Comparison of ENCODE assay signal across 2 cellular contexts in the genomic region with DNA sequence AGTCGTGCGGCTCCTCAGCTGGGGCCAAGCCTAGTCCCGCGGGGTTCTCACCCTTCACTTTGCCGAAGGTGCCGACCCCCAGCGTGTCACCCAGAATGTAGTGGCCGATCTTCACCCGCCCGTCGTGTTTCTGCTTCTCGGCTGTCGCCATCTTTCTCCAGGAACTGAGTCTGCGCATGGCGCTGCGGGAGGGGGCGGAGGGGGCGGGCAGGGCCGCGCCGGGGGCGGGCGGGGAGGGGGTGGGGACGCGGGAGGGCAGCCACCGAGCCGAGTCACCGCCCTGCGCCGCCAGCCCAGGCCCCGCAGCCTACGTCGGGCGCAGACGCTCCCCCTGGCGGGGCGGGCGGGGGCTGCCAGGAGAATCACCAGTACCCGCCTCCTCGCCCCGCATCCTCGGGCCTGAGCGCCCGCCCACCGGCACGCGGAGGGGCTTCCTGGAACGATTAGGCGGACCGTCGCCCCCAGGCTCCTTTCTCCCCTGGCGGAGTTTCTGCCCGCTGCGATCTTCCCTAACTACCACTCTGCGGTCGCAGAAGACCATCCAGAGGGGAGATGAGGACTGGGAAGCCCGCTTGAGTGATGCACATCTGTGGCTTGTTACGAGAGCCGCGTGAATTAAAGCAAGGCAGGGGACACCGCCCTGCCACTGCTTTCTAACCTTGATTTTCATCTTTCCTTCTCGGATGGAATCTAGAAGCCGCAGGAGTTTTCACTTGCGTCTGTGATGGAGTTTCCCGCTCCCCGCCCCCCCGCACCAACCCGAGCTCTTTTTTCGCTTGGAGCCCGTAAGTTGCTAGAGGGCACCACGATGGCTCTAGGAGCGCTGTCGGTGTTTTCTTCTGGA.
TF ChIP-seq lines count a peak whose summit lies in the region.

PRKAA1 (minus strand) TSS at position 363 of the 844 bp plus-strand sequence; CDS start at position 178, 185 bp downstream.

TF ChIP-seq in A549, 52 proteins besides CTCF, POLR2A, EP300 and RAD21:
- TF ChIP-seq CBX8 (IDR thresholded peaks at IDR 0.05), result no peak
- TF ChIP-seq NPAS2 (CRISPR knock-in tag; IDR thresholded peaks at IDR 0.05; ENCODE audit: borderline replicate concordance), result no peak
- peak; percentile 49 to 94; a peak in 3 of 5 replicates for TF ChIP-seq JUN (IDR thresholded peaks at IDR 0.05)
- TF ChIP-seq, protein P1, sequence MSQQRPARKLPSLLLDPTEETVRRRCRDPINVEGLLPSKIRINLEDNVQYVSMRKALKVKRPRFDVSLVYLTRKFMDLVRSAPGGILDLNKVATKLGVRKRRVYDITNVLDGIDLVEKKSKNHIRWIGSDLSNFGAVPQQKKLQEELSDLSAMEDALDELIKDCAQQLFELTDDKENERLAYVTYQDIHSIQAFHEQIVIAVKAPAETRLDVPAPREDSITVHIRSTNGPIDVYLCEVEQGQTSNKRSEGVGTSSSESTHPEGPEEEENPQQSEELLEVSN (IDR thresholded peaks at IDR 0.05; ENCODE audit: borderline replicate concordance, low read depth), result peak; percentile 78; the same call in 1 of the 2 replicates
- no peak for TF ChIP-seq ELK1 (IDR thresholded peaks at IDR 0.05; ENCODE audit: low read depth, low read length)
- TF ChIP-seq ZNF302 (CRISPR knock-in tag; IDR thresholded peaks at IDR 0.05), result no peak
- no peak for TF ChIP-seq TP53 (CRISPR knock-in tag; IDR thresholded peaks at IDR 0.05)
- peak; percentile 73 for TF ChIP-seq SMC3 (IDR thresholded peaks at IDR 0.05)
- no peak for TF ChIP-seq USF2 (IDR thresholded peaks at IDR 0.05)
- TF ChIP-seq, protein P2, sequence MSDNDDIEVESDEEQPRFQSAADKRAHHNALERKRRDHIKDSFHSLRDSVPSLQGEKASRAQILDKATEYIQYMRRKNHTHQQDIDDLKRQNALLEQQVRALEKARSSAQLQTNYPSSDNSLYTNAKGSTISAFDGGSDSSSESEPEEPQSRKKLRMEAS (IDR thresholded peaks at IDR 0.05), result peak; percentile 76; the same call in 1 of the 2 replicates
- TF ChIP-seq FOSL2 (IDR thresholded peaks at IDR 0.05), result no peak
- peak; percentile 41; the same call in 1 of the 2 replicates for TF ChIP-seq FOSL2 (CRISPR knock-in tag; IDR thresholded peaks at IDR 0.05)
- no peak for TF ChIP-seq TFCP2L1 (CRISPR knock-in tag; IDR thresholded peaks at IDR 0.05)
- TF ChIP-seq PHF8 (IDR thresholded peaks at IDR 0.05; ENCODE audit: borderline replicate concordance, low read depth), result peak; percentile 64
- TF ChIP-seq, protein P3, sequence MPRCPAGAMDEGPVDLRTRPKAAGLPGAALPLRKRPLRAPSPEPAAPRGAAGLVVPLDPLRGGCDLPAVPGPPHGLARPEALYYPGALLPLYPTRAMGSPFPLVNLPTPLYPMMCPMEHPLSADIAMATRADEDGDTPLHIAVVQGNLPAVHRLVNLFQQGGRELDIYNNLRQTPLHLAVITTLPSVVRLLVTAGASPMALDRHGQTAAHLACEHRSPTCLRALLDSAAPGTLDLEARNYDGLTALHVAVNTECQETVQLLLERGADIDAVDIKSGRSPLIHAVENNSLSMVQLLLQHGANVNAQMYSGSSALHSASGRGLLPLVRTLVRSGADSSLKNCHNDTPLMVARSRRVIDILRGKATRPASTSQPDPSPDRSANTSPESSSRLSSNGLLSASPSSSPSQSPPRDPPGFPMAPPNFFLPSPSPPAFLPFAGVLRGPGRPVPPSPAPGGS (IDR thresholded peaks at IDR 0.05), result peak; percentile 68; the same call in 2 of the 3 replicates
- TF ChIP-seq CBX2 (IDR thresholded peaks at IDR 0.05; ENCODE audit: borderline replicate concordance, low read depth), result no peak

TF ChIP-seq in GM12878, 131 proteins besides CTCF, POLR2A, EP300 and RAD21 (continues in another document):
- TF ChIP-seq CREM (IDR thresholded peaks at IDR 0.05; ENCODE audit: low read depth) (0 out of 2 replicates have a peak, but pooled peaks have one; percentile 37), EED (IDR thresholded peaks at IDR 0.05; ENCODE audit: low read depth) (peak; percentile 37; the same call in 1 of the 2 replicates), BACH1 (IDR thresholded peaks at IDR 0.05; ENCODE audit: borderline replicate concordance) (0 out of 2 replicates have a peak, but pooled peaks have one; percentile 11), USF1 (IDR thresholded peaks at IDR 0.05; ENCODE audit: borderline replicate concordance, extremely low read length, insufficient read depth, low read depth, low read length) (no peak), NR2C2 (IDR thresholded peaks at IDR 0.05; ENCODE audit: borderline replicate concordance, control insufficient read depth, insufficient read length, low read depth) (no peak), ZBED1 (IDR thresholded peaks at IDR 0.05; ENCODE audit: borderline replicate concordance) (no peak), POLR2AphosphoS5 (IDR thresholded peaks at IDR 0.05; ENCODE audit: low read length) (peak; percentile 69; the same call in 1 of the 2 replicates), MTA2 (IDR thresholded peaks at IDR 0.05; ENCODE audit: low read depth) (0 out of 2 replicates have a peak, but pooled peaks have one; percentile 23), ZSCAN29 (IDR thresholded peaks at IDR 0.05) (no peak), RUNX3 (IDR thresholded peaks at IDR 0.05; ENCODE audit: low read length) (peak; percentile 31; the same call in 1 of the 2 replicates), ZBTB33 (IDR thresholded peaks at IDR 0.05) (no peak), TARDBP (IDR thresholded peaks at IDR 0.05; ENCODE audit: borderline replicate concordance) (peak; percentile 23; the same call in 1 of the 2 replicates), SMARCA5 (IDR thresholded peaks at IDR 0.05) (peak; percentile 85; the same call in 1 of the 2 replicates), BHLHE40 (IDR thresholded peaks at IDR 0.05; ENCODE audit: borderline replicate concordance in 1 of 2, low read depth in 2 of 2, low read length in 1 of 2) (peak; percentile 49 to 87; a peak in 3 of 4 replicates), SMC3 (IDR thresholded peaks at IDR 0.05; ENCODE audit: borderline replicate concordance, low read length) (peak; percentile 25; the same call in 1 of the 2 replicates), DPF2 (IDR thresholded peaks at IDR 0.05) (peak; percentile 58), CHD2 (IDR thresholded peaks at IDR 0.05; ENCODE audit: borderline replicate concordance, low read depth, low read length) (no peak), CREB1 (IDR thresholded peaks at IDR 0.05; ENCODE audit: low read depth) (peak; percentile 72), CHD4 (IDR thresholded peaks at IDR 0.05) (no peak), JUNB (IDR thresholded peaks at IDR 0.05) (no peak), SPI1 (IDR thresholded peaks at IDR 0.05; ENCODE audit: borderline replicate concordance, insufficient read depth, low read depth, low read length) (peak; percentile 55; the same call in 1 of the 2 replicates), WRNIP1 (IDR thresholded peaks at IDR 0.05; ENCODE audit: borderline replicate concordance, low read depth, low read length) (no peak), RCOR1 (conservative IDR thresholded peaks at IDR 0.05; ENCODE audit: low read depth, low read length) (no peak), IKZF1 (conservative IDR thresholded peaks at IDR 0.05) (peak; percentile 79), IRF3 (IDR thresholded peaks at IDR 0.05) (no peak)
- TF ChIP-seq, protein P4, sequence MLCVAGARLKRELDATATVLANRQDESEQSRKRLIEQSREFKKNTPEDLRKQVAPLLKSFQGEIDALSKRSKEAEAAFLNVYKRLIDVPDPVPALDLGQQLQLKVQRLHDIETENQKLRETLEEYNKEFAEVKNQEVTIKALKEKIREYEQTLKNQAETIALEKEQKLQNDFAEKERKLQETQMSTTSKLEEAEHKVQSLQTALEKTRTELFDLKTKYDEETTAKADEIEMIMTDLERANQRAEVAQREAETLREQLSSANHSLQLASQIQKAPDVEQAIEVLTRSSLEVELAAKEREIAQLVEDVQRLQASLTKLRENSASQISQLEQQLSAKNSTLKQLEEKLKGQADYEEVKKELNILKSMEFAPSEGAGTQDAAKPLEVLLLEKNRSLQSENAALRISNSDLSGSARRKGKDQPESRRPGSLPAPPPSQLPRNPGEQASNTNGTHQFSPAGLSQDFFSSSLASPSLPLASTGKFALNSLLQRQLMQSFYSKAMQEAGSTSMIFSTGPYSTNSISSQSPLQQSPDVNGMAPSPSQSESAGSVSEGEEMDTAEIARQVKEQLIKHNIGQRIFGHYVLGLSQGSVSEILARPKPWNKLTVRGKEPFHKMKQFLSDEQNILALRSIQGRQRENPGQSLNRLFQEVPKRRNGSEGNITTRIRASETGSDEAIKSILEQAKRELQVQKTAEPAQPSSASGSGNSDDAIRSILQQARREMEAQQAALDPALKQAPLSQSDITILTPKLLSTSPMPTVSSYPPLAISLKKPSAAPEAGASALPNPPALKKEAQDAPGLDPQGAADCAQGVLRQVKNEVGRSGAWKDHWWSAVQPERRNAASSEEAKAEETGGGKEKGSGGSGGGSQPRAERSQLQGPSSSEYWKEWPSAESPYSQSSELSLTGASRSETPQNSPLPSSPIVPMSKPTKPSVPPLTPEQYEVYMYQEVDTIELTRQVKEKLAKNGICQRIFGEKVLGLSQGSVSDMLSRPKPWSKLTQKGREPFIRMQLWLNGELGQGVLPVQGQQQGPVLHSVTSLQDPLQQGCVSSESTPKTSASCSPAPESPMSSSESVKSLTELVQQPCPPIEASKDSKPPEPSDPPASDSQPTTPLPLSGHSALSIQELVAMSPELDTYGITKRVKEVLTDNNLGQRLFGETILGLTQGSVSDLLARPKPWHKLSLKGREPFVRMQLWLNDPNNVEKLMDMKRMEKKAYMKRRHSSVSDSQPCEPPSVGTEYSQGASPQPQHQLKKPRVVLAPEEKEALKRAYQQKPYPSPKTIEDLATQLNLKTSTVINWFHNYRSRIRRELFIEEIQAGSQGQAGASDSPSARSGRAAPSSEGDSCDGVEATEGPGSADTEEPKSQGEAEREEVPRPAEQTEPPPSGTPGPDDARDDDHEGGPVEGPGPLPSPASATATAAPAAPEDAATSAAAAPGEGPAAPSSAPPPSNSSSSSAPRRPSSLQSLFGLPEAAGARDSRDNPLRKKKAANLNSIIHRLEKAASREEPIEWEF (IDR thresholded peaks at IDR 0.05; ENCODE audit: insufficient replicate concordance, low read depth, low read length), result no peak
- TF ChIP-seq, protein P5, sequence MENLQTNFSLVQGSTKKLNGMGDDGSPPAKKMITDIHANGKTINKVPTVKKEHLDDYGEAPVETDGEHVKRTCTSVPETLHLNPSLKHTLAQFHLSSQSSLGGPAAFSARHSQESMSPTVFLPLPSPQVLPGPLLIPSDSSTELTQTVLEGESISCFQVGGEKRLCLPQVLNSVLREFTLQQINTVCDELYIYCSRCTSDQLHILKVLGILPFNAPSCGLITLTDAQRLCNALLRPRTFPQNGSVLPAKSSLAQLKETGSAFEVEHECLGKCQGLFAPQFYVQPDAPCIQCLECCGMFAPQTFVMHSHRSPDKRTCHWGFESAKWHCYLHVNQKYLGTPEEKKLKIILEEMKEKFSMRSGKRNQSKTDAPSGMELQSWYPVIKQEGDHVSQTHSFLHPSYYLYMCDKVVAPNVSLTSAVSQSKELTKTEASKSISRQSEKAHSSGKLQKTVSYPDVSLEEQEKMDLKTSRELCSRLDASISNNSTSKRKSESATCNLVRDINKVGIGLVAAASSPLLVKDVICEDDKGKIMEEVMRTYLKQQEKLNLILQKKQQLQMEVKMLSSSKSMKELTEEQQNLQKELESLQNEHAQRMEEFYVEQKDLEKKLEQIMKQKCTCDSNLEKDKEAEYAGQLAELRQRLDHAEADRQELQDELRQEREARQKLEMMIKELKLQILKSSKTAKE (IDR thresholded peaks at IDR 0.05; ENCODE audit: low read depth, poor library complexity, severe bottlenecking), result no peak
- TF ChIP-seq, protein P3 (IDR thresholded peaks at IDR 0.05; ENCODE audit: borderline replicate concordance, insufficient read depth, low read depth, low read length, poor library complexity, severe bottlenecking), result no peak
- TF ChIP-seq, protein P6, sequence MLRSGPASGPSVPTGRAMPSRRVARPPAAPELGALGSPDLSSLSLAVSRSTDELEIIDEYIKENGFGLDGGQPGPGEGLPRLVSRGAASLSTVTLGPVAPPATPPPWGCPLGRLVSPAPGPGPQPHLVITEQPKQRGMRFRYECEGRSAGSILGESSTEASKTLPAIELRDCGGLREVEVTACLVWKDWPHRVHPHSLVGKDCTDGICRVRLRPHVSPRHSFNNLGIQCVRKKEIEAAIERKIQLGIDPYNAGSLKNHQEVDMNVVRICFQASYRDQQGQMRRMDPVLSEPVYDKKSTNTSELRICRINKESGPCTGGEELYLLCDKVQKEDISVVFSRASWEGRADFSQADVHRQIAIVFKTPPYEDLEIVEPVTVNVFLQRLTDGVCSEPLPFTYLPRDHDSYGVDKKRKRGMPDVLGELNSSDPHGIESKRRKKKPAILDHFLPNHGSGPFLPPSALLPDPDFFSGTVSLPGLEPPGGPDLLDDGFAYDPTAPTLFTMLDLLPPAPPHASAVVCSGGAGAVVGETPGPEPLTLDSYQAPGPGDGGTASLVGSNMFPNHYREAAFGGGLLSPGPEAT (IDR thresholded peaks at IDR 0.05; ENCODE audit: low read depth), result 0 out of 2 replicates have a peak, but pooled peaks have one; percentile 15
